9 cellular contexts compared by ENCODE assay signal in genomic region chr6:136921521-136921935, GRCh38. TPM values are rescaled to one million over a fixed set of nuclear protein-coding genes. Genes with fewer than 3 reads are reported as not detected.
DNase-seq lines count a peak whose midpoint lies in the region; ATAC-seq, FAIRE-seq and TF ChIP-seq lines count a peak whose summit lies in the region.
"Had no signal": no experiment of that assay in that cellular context is flagged by ENCODE, and none has a peak within 500 bp of the region (broad histone marks: within the 10 kb centered on the region; RNA-seq: fewer than 3 reads in every experiment).

No MANE protein-coding gene starts in this region.

- peak overlapping the region; percentile 34 for H3K4me3 ChIP-seq in RWPE2 (ENCODE audit: severe bottlenecking)

- no peaks in the 10 kb centered on the region for H3K4me1 ChIP-seq in RWPE2 (ENCODE audit: insufficient read depth, poor library complexity, severe bottlenecking)

- H3K27me3 ChIP-seq in RWPE2 (ENCODE audit: insufficient read depth, poor library complexity, severe bottlenecking): peaks cover 54% of the 10 kb centered on the region

- H3K36me3 Mint-ChIP-seq in endothelial cell (ENCODE audit: low read depth, unreplicated experiment): peaks cover 3% of the 10 kb centered on the region
- peaks cover 3 to 13% (median 6%) of the 10 kb centered on the region in 3 donors for H3K36me3 Mint-ChIP-seq in naive thymus-derived CD8-positive, alpha-beta T cell

- no peaks in the 10 kb centered on the region for H3K36me3 ChIP-seq in RWPE2 (ENCODE audit: low read depth)
- H3K36me3 ChIP-seq: adrenal gland had no signal

- ATAC-seq in RWPE2 (ENCODE audit: low read depth) (peak; percentile 54), HG03039 (IDR thresholded peaks at IDR 0.05; ENCODE audit: unreplicated experiment) (no peak)
- ATAC-seq in naive thymus-derived CD8-positive, alpha-beta T cell: peak in 1 of 2 donors; percentile 29

- peaks cover 22% of the 10 kb centered on the region for H3K27me3 Mint-ChIP-seq in endothelial cell (ENCODE audit: unreplicated experiment)
- peaks cover 15 to 71% (median 47%) of the 10 kb centered on the region in 5 donors for H3K27me3 Mint-ChIP-seq in naive thymus-derived CD8-positive, alpha-beta T cell

- no peaks in the 10 kb centered on the region for H3K9me3 Mint-ChIP-seq in endothelial cell (ENCODE audit: unreplicated experiment)
- no peaks in the 10 kb centered on the region for H3K9me3 Mint-ChIP-seq in naive thymus-derived CD8-positive, alpha-beta T cell

- peak; percentile 61 for DNase-seq in activated CD8-positive, alpha-beta memory T cell treated with anti-CD3 and anti-CD28 coated beads for 24 hours
- no peak for DNase-seq in activated CD8-positive, alpha-beta memory T cell treated with anti-CD3 and anti-CD28 coated beads, Interleukin-2, amount 50 U/mL, for 4 hours
- DNase-seq in RWPE2 (ENCODE audit: low spot score): no peak
- peak; percentile 29 for DNase-seq in endothelial cell (ENCODE audit: low spot score)
- peak in 2 of 10 donors; percentile 8 to 12 for DNase-seq in naive thymus-derived CD8-positive, alpha-beta T cell
- DNase-seq in SIG-M5 treated with dmso at 0.1 percent for 504 hours (lab: John Stamatoyannopoulos, UW; ENCODE audit: unreplicated experiment): no peak
- no peak for DNase-seq in GM12892 (ENCODE audit: insufficient read length)

- H3K4me1 Mint-ChIP-seq in endothelial cell (ENCODE audit: unreplicated experiment): peaks cover 6% of the 10 kb centered on the region
- peaks cover 12 to 39% (median 31%) of the 10 kb centered on the region in 4 donors for H3K4me1 Mint-ChIP-seq in naive thymus-derived CD8-positive, alpha-beta T cell

- no peaks in the 10 kb centered on the region for H3K9me3 ChIP-seq in RWPE2 (ENCODE audit: severe bottlenecking)
- H3K9me3 ChIP-seq: adrenal gland had no signal

- H3K27ac Mint-ChIP-seq in endothelial cell (ENCODE audit: unreplicated experiment): no peak overlapping the region
- peak overlapping the region in 1 of 10 donors; percentile 60 for H3K27ac Mint-ChIP-seq in naive thymus-derived CD8-positive, alpha-beta T cell

- no peak overlapping the region for H3K27ac ChIP-seq in RWPE2 (ENCODE audit: poor library complexity, severe bottlenecking)

- no peak for TF ChIP-seq POLR2A in GM12892 (IDR thresholded peaks at IDR 0.05; ENCODE audit: low read depth, low read length)

- TF ChIP-seq CTCF in RWPE2 (IDR thresholded peaks at IDR 0.05; ENCODE audit: poor library complexity, severe bottlenecking) (no peak), endothelial cell (IDR thresholded peaks at IDR 0.05; ENCODE audit: unreplicated experiment) (no peak)

- no peak for FAIRE-seq in GM12892 (lab: Jason Lieb, UNC)

- POLR2A ChIA-PET in naive thymus-derived CD8-positive, alpha-beta T cell (lab: Charles Lee): no interaction called here

- H3K4me3 Mint-ChIP-seq in endothelial cell (ENCODE audit: unreplicated experiment): peak overlapping the region; percentile 51
- peak overlapping the region; percentile 66 to 90 (median 84) for H3K4me3 Mint-ChIP-seq in naive thymus-derived CD8-positive, alpha-beta T cell

RNA-seq across cellular contexts. Expression of gene SLC35D3, which starts 0.6 kb away (rescaled TPM):
- total RNA-seq in endothelial cell (ENCODE audit: unreplicated experiment): not detected
- total RNA-seq in naive thymus-derived CD8-positive, alpha-beta T cell: not detected
- polyA plus RNA-seq in naive thymus-derived CD8-positive, alpha-beta T cell: not detected
- polyA plus RNA-seq in GM12892 (2012; ENCODE audit: missing spikeins): not detected

Comparison
In these comparisons a context has a peak if more than half of its experiments do, and no peak if none do; other contexts are left out.
1. DNase-seq: peak in activated CD8-positive, alpha-beta memory T cell treated with anti-CD3 and anti-CD28 coated beads for 24 hours (single experiment) and endothelial cell (single experiment); none in activated CD8-positive, alpha-beta memory T cell treated with anti-CD3 and anti-CD28 coated beads, Interleukin-2, amount 50 U/mL, for 4 hours (single experiment), RWPE2 (single experiment), SIG-M5 treated with dmso at 0.1 percent for 504 hours (single experiment) and GM12892 (single experiment).